In the genomic region with DNA sequence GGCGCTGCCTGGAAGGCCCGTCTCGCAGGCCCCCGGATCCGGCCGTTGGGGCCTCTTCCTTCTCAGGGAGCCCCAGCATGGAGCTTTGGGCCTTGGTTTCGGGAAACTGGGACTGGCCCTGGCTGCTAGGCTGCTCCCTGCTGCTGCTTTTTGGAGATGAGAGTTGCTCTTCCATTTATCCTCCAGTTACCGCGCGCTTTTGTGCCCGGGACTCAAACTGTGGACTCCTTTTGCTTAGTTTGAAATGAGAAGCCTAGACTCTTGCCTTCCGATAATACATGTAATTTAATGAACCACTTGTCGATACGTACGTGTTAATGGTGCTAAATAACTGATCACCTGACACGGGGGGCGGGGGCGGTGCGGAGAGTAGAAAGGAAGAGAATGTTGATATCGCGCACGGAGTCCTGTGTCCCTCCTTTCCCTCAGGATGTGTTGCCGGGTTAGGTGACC, we compare ENCODE assay signal across 1 cellular context.
TF ChIP-seq lines count a peak whose summit lies in the region.

No MANE protein-coding gene starts in this region.

TF ChIP-seq in IMR-90, 13 proteins besides CTCF, POLR2A, EP300 and RAD21:
- no peak for TF ChIP-seq MAFK (IDR thresholded peaks at IDR 0.05; ENCODE audit: low read depth, low read length)
- TF ChIP-seq MAZ (IDR thresholded peaks at IDR 0.05; ENCODE audit: borderline replicate concordance, low read depth, low read length) = peak; percentile 58; the same call in 1 of the 2 replicates
- TF ChIP-seq, protein P1, sequence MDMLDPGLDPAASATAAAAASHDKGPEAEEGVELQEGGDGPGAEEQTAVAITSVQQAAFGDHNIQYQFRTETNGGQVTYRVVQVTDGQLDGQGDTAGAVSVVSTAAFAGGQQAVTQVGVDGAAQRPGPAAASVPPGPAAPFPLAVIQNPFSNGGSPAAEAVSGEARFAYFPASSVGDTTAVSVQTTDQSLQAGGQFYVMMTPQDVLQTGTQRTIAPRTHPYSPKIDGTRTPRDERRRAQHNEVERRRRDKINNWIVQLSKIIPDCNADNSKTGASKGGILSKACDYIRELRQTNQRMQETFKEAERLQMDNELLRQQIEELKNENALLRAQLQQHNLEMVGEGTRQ (IDR thresholded peaks at IDR 0.05; ENCODE audit: low read depth, low read length) = peak; percentile 54; the same call in 1 of the 2 replicates
